In the genomic region with DNA sequence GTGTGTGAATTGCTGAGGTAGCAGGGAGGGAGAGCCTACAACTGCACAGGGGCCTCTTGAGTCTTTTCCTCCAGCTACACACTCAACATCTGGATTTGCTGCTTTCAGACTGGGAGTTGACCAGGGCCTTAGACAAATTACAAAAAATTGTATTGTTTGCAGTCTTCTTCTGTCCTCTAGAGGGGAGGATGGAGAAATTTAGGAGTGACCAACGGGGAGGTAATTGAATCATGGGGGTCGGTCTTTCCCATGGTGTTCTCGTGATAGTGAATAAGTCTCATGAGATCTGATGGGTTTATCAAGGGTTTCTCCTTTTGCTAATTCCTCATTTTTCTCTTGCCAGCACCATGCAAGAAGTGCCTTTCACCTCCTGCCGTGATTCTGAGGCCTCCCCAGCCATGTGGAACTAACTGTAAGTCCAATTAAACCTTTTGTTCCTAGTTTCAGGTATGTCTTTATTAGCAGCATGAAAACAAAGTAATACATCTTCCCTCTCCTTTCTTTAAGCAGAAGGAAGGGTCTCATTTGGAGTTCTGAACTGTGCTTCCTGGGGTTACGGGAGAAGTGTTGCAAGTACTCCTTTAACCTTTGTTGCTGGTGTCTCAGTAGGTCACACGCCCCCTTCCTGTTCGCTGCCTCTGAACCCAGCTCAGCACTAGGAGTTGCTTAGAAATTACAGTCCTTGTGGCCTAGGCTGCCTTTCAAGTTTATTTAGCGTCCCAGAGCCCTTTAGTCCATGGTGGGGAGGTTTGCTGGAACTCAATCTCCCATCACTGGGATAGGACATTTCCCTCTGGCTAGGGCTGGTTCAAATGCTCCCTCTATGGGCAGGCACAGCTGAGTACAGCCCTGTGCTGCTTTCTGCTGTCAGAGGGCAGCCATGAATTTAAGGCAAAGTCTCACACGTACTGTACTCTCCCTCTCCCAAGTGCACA, we compare ENCODE assay signal across 11 cellular contexts. TPM values are rescaled to one million over a fixed set of nuclear protein-coding genes. Genes with fewer than 3 reads are reported as not detected.
DNase-seq lines count a peak whose midpoint lies in the region; ATAC-seq, FAIRE-seq and TF ChIP-seq lines count a peak whose summit lies in the region.
"Had no signal": no experiment of that assay in that cellular context is flagged by ENCODE, and none has a peak within 500 bp of the region (broad histone marks: within the 10 kb centered on the region; RNA-seq: fewer than 3 reads in every experiment).

No MANE protein-coding gene starts in this region.

- POLR2A ChIA-PET in A549 (lab: Yijun Ruan, JAX) = no interaction called here

- TF ChIP-seq RAD21 in A549 (conservative IDR thresholded peaks at IDR 0.05 in 1 of 2, IDR thresholded peaks at IDR 0.05 in 1 of 2) = peak in 1 of 2 experiments; percentile 12; a peak in 1 of 5 replicates

- no peak for TF ChIP-seq EP300 in A549 (IDR thresholded peaks at IDR 0.05)

- intact Hi-C loops in body of pancreas (cut with DNase I) = no loop called here

- H3K27ac ChIP-seq in A549 (no peak overlapping the region), body of pancreas (no peak overlapping the region)
- H3K27ac ChIP-seq: epithelial cell of prostate had no signal

- FAIRE-seq in A549 (lab: Jason Lieb, UNC) = no peak
- FAIRE-seq in RCC 7860 (lab: Jason Lieb, UNC) = no peak

- DNase-seq in A549 (ENCODE audit: low read depth in 1 of 2, low spot score in 1 of 2) = no peak
- peak; percentile 11 for DNase-seq in NAMALWA (ENCODE audit: low spot score)
- DNase-seq in foreskin fibroblast = no peak
- no peak for DNase-seq in body of pancreas
- no peak for DNase-seq in NCI-H446 (lab: John Stamatoyannopoulos, UW)
- no peak for DNase-seq in HCEC 1CT
- DNase-seq in RCC 7860 (ENCODE audit: low spot score) = no peak
- DNase-seq: NCI-H1930 had no signal

- H3K4me1 ChIP-seq in A549 (peaks cover 24% of the 10 kb centered on the region), body of pancreas (no peaks in the 10 kb centered on the region)

- no peaks in the 10 kb centered on the region for H3K36me3 ChIP-seq in body of pancreas (replicated peaks in 1 of 2; ENCODE audit: insufficient read depth in 1 of 2, low read depth in 2 of 2)

- H3K4me2 ChIP-seq in A549 = no peak overlapping the region

- H3K9me3 ChIP-seq in A549 = no peaks in the 10 kb centered on the region
- H3K9me3 ChIP-seq in body of pancreas = no peaks in the 10 kb centered on the region

- no peak overlapping the region for H3K4me3 ChIP-seq in A549
- H3K4me3 ChIP-seq in foreskin fibroblast (ENCODE audit: low read depth in 1 of 2, low read length in 2 of 2) = no peak overlapping the region
- H3K4me3 ChIP-seq in body of pancreas = no peak overlapping the region

- no peaks in the 10 kb centered on the region for H3K27me3 ChIP-seq in body of pancreas

- no peak for TF ChIP-seq POLR2A in A549 (IDR thresholded peaks at IDR 0.05; ENCODE audit: low read length)
- no peak for TF ChIP-seq POLR2A in body of pancreas (IDR thresholded peaks at IDR 0.05)

- no peak for TF ChIP-seq CTCF in A549 (IDR thresholded peaks at IDR 0.05)
- peak; percentile 68 for TF ChIP-seq CTCF in GM12873 (IDR thresholded peaks at IDR 0.05; ENCODE audit: insufficient read depth, low read depth, low read length, missing control alignments)
- peak; percentile 27 for TF ChIP-seq CTCF in foreskin fibroblast (IDR thresholded peaks at IDR 0.05; ENCODE audit: low read depth, low read length)
- TF ChIP-seq CTCF in body of pancreas (IDR thresholded peaks at IDR 0.05) = peak in 1 of 7 experiments; percentile 5

- CTCF ChIA-PET in A549 (lab: Yijun Ruan, JAX) = interaction anchor here (1.1 kb wide), 1 partner anchor 17 kb away, joined by 3 read pairs; no protein-coding TSS in a partner anchor

- WGBS in A549 (ENCODE audit: missing lambda C conversion rate) = 85% methylated on average over 9 of the region's 9 CpGs
- WGBS in body of pancreas, 2 donors = 60 to 63% methylated on average over 9 of the region's 9 CpGs

- ATAC-seq in A549 = peak; percentile 67 to 83; a peak in 4 of 6 replicates
- no peak for ATAC-seq in body of pancreas

TF ChIP-seq in A549, 52 proteins besides CTCF, POLR2A, EP300 and RAD21:
- TF ChIP-seq FOXS1 (CRISPR knock-in tag; IDR thresholded peaks at IDR 0.05) = no peak
- TF ChIP-seq HOXB5 (CRISPR knock-in tag; IDR thresholded peaks at IDR 0.05) = no peak
- TF ChIP-seq CHD4 (IDR thresholded peaks at IDR 0.05; ENCODE audit: borderline replicate concordance) = no peak
- no peak for TF ChIP-seq ZFP36 (IDR thresholded peaks at IDR 0.05; ENCODE audit: borderline replicate concordance, partially characterized antibody)
- TF ChIP-seq FOSB (CRISPR knock-in tag; IDR thresholded peaks at IDR 0.05) = no peak
- TF ChIP-seq NR3C1 (IDR thresholded peaks at IDR 0.05) = no peak
- TF ChIP-seq KDM5A (IDR thresholded peaks at IDR 0.05) = no peak
- TF ChIP-seq RFX5 (IDR thresholded peaks at IDR 0.05) = no peak
- TF ChIP-seq MAZ (IDR thresholded peaks at IDR 0.05; ENCODE audit: borderline replicate concordance, low read depth, low read length) = no peak
- TF ChIP-seq, protein P1, sequence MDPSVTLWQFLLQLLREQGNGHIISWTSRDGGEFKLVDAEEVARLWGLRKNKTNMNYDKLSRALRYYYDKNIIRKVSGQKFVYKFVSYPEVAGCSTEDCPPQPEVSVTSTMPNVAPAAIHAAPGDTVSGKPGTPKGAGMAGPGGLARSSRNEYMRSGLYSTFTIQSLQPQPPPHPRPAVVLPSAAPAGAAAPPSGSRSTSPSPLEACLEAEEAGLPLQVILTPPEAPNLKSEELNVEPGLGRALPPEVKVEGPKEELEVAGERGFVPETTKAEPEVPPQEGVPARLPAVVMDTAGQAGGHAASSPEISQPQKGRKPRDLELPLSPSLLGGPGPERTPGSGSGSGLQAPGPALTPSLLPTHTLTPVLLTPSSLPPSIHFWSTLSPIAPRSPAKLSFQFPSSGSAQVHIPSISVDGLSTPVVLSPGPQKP (IDR thresholded peaks at IDR 0.05; ENCODE audit: low read depth, low read length) = no peak
- TF ChIP-seq, protein P2, sequence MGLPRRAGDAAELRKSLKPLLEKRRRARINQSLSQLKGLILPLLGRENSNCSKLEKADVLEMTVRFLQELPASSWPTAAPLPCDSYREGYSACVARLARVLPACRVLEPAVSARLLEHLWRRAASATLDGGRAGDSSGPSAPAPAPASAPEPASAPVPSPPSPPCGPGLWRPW (IDR thresholded peaks at IDR 0.05) = no peak
- no peak for TF ChIP-seq RCOR1 (IDR thresholded peaks at IDR 0.05; ENCODE audit: low read depth, low read length)
- no peak for TF ChIP-seq HOXA7 (CRISPR knock-in tag; IDR thresholded peaks at IDR 0.05)
- no peak for TF ChIP-seq TP53 (CRISPR knock-in tag; IDR thresholded peaks at IDR 0.05)
- TF ChIP-seq CHD2 (IDR thresholded peaks at IDR 0.05; ENCODE audit: low read length, partially characterized antibody) = no peak
- TF ChIP-seq EHF (CRISPR knock-in tag; IDR thresholded peaks at IDR 0.05) = no peak
- TF ChIP-seq RARB (CRISPR knock-in tag; IDR thresholded peaks at IDR 0.05) = no peak
- TF ChIP-seq HEYL (CRISPR knock-in tag; IDR thresholded peaks at IDR 0.05) = no peak

RNA-seq across cellular contexts. Expression of a gene that starts 4.4 kb away (rescaled TPM):
- polyA plus RNA-seq in A549 (2011; rRNA removed) (not detected in 2 replicates), A549 (2017; fragmentation: RNase III; extraction: RNeasy Plus Mini Kit Qiagen cat#74134 plus additional on column Dnase treatment) (not detected in 3 replicates)
- polyA plus RNA-seq in A549 (2012; cell fraction: cytosol; rRNA removed) = not detected in 2 replicates
- not detected in 2 replicates for polyA plus RNA-seq in A549 (2012; cell fraction: nucleus; rRNA removed)
- polyA minus RNA-seq in A549 (2011; rRNA and poly(A)+ RNA removed) = not detected in 2 replicates
- not detected for total RNA-seq in body of pancreas
- polyA plus RNA-seq: neural cell had no signal

RNA-seq across cellular contexts. Expression of a gene that starts 26.9 kb away (rescaled TPM):
- polyA plus RNA-seq in A549 (2011; rRNA removed) = not detected in 2 replicates
- polyA plus RNA-seq in A549 (2012; cell fraction: cytosol; rRNA removed) = not detected in 2 replicates
- polyA plus RNA-seq in A549 (2012; cell fraction: nucleus; rRNA removed) = not detected in 2 replicates
- polyA plus RNA-seq in A549 (2017; fragmentation: RNase III; extraction: RNeasy Plus Mini Kit Qiagen cat#74134 plus additional on column Dnase treatment) = not detected in 3 replicates
- polyA minus RNA-seq in A549 (2011; rRNA and poly(A)+ RNA removed) = not detected in 2 replicates
- not detected for total RNA-seq in body of pancreas
- polyA plus RNA-seq: neural cell had no signal

RNA-seq across cellular contexts. Expression of a gene that starts 28.2 kb away (rescaled TPM):
- not detected in 2 replicates for polyA plus RNA-seq in A549 (2011; rRNA removed)
- not detected in 2 replicates for polyA plus RNA-seq in A549 (2012; cell fraction: cytosol; rRNA removed)
- polyA plus RNA-seq in A549 (2012; cell fraction: nucleus; rRNA removed) = not detected in 2 replicates
- polyA plus RNA-seq in A549 (2017; fragmentation: RNase III; extraction: RNeasy Plus Mini Kit Qiagen cat#74134 plus additional on column Dnase treatment) = not detected in 3 replicates
- not detected in 2 replicates for polyA minus RNA-seq in A549 (2011; rRNA and poly(A)+ RNA removed)
- not detected for total RNA-seq in body of pancreas
- polyA plus RNA-seq: neural cell had no signal

RNA-seq across cellular contexts. Expression of a gene that starts 45.5 kb away (rescaled TPM):
- polyA plus RNA-seq in A549 (2011; rRNA removed) = not detected in 2 replicates
- not detected in 2 replicates for polyA plus RNA-seq in A549 (2012; cell fraction: cytosol; rRNA removed)
- polyA plus RNA-seq in A549 (2012; cell fraction: nucleus; rRNA removed) = not detected in 2 replicates
- polyA plus RNA-seq in A549 (2017; fragmentation: RNase III; extraction: RNeasy Plus Mini Kit Qiagen cat#74134 plus additional on column Dnase treatment) = not detected in 3 replicates
- not detected in 2 replicates for polyA minus RNA-seq in A549 (2011; rRNA and poly(A)+ RNA removed)
- not detected for total RNA-seq in body of pancreas
- polyA plus RNA-seq: neural cell had no signal
